ENCODE assay signal across 21 cellular contexts in genomic region chr15:74304459-74304858, GRCh38.
"Had no signal": no experiment of that assay in that cellular context is flagged by ENCODE, and none has a peak within 500 bp of the region (broad histone marks: within the 10 kb centered on the region; RNA-seq: fewer than 3 reads in every experiment).

No MANE protein-coding gene starts in this region.

- H3K27ac Mint-ChIP-seq: activated naive CD8-positive, alpha-beta T cell treated with anti-CD3 and anti-CD28 coated beads, Interleukin-2, amount 50 U/mL, for 24 hours; effector memory CD8-positive, alpha-beta T cell; immature natural killer cell; natural killer cell had no signal

- H3K27ac ChIP-seq: breast epithelium, heart left ventricle, ovary, right lobe of liver had no signal

- H3K36me3 ChIP-seq: breast epithelium, heart left ventricle, ovary, right lobe of liver had no signal

- H3K4me3 ChIP-seq: breast epithelium, heart left ventricle, ovary, right lobe of liver, smooth muscle cell had no signal

- H3K36me3 Mint-ChIP-seq: immature natural killer cell, natural killer cell had no signal

- H3K4me1 ChIP-seq: breast epithelium, right lobe of liver had no signal

- H3K4me3 Mint-ChIP-seq: activated naive CD8-positive, alpha-beta T cell treated with anti-CD3 and anti-CD28 coated beads, Interleukin-2, amount 50 U/mL, for 24 hours; effector memory CD8-positive, alpha-beta T cell; immature natural killer cell; natural killer cell had no signal

- H3K9me3 Mint-ChIP-seq: activated naive CD8-positive, alpha-beta T cell treated with anti-CD3 and anti-CD28 coated beads, Interleukin-2, amount 50 U/mL, for 24 hours; effector memory CD8-positive, alpha-beta T cell; immature natural killer cell; natural killer cell had no signal

- H3K9me3 ChIP-seq: breast epithelium, heart left ventricle, ovary, right lobe of liver had no signal

- DNase-seq: activated naive CD4-positive, alpha-beta T cell; activated naive CD8-positive, alpha-beta T cell treated with anti-CD3 and anti-CD28 coated beads, Interleukin-2, amount 50 U/mL, for 24 hours; activated T-cell treated with anti-CD3 and anti-CD28 coated beads for 4 hours; cerebellar nuclear complex; dermis blood vessel endothelial cell; effector memory CD8-positive, alpha-beta T cell; foreskin melanocyte; heart left ventricle; immature natural killer cell; mesenchymal stem cell; natural killer cell; ovary; right lobe of liver; stimulated activated CD4-positive, alpha-beta T cell treated with anti-CD3 and anti-CD28 coated beads, Interleukin-4, amount 100 ng/mL, for 4 hours; stimulated activated CD8-positive, alpha-beta memory T cell treated with anti-CD3 and anti-CD28 coated beads, Interleukin-4, amount 100 ng/mL, for 48 hours; stimulated activated naive CD4-positive, alpha-beta T cell treated with Interleukin-2 at 50 U/mL for 16 hours; substantia nigra; T-helper 9 cell; trophoblast cell had no signal

- H3K27me3 ChIP-seq: ovary, right lobe of liver had no signal

- H3K4me1 Mint-ChIP-seq: activated naive CD8-positive, alpha-beta T cell treated with anti-CD3 and anti-CD28 coated beads, Interleukin-2, amount 50 U/mL, for 24 hours; immature natural killer cell had no signal
